ENCODE assay signal across 13 cellular contexts in genomic region chr3:142210608-142211007, GRCh38. TPM values are rescaled to one million over a fixed set of nuclear protein-coding genes. Genes with fewer than 3 reads are reported as not detected.
DNase-seq lines count a peak whose midpoint lies in the region; ATAC-seq, FAIRE-seq and TF ChIP-seq lines count a peak whose summit lies in the region.
"Had no signal": no experiment of that assay in that cellular context is flagged by ENCODE, and none has a peak within 500 bp of the region (broad histone marks: within the 10 kb centered on the region; RNA-seq: fewer than 3 reads in every experiment).

No MANE protein-coding gene starts in this region.

- no peak overlapping the region for H3K4me2 ChIP-seq in endothelial cell of umbilical vein (ENCODE audit: insufficient read depth, low read length)

- H3K9me3 Mint-ChIP-seq in Calu3 (ENCODE audit: low read depth, unreplicated experiment): peaks cover 5% of the 10 kb centered on the region

- DNase-seq in Right ventricle myocardium superior: no peak
- DNase-seq in right cardiac atrium: no peak
- no peak for DNase-seq in endothelial cell of umbilical vein (ENCODE audit: low read depth, low spot score)
- no peak for DNase-seq in omental fat pad (ENCODE audit: low spot score)
- DNase-seq in Calu3: no peak
- no peak for DNase-seq in OCI-M1 (lab: John Stamatoyannopoulos, UW)
- DNase-seq: activated T-cell treated with anti-CD3 and anti-CD28 coated beads for 4 hours; kidney glomerular epithelial cell; stimulated activated CD4-positive, alpha-beta T cell treated with anti-CD3 and anti-CD28 coated beads, Interleukin-2, amount 100 ng/mL, for 24 hours; stimulated activated naive CD4-positive, alpha-beta T cell treated with Interleukin-2 at 50 U/mL for 16 hours had no signal

- H3K9me1 ChIP-seq in endothelial cell of umbilical vein (replicated peaks; ENCODE audit: control insufficient read depth, extremely low read depth, insufficient read depth, low read length): no peaks in the 10 kb centered on the region

- H3K4me1 ChIP-seq in right cardiac atrium (ENCODE audit: control insufficient read depth, insufficient read depth, low read length): no peaks in the 10 kb centered on the region
- H3K4me1 ChIP-seq in endothelial cell of umbilical vein (ENCODE audit: control insufficient read depth, extremely low read depth, insufficient read depth, low read length): peaks cover 9% of the 10 kb centered on the region

- H3K27ac ChIP-seq in right cardiac atrium (ENCODE audit: low read length) (no peak overlapping the region), endothelial cell of umbilical vein (ENCODE audit: insufficient read depth, low read depth, low read length) (peak overlapping the region; percentile 70)

- H3K4me3 ChIP-seq in right cardiac atrium (ENCODE audit: low read length) (no peak overlapping the region), endothelial cell of umbilical vein (replicated peaks in 1 of 3; ENCODE audit: insufficient read depth in 1 of 3, low read depth in 1 of 3, low read length in 3 of 3) (no peak overlapping the region)

- CTCF ChIA-PET in endothelial cell of umbilical vein (lab: Charles Lee): interaction anchor here (0.9 to 4.5 kb wide), 14 partner anchors 9 to 472 kb away, joined by 3 to 44 read pairs (median 4); partner anchors contain the start of gene RNF7
- CTCF ChIA-PET in Calu3 (lab: Charles Lee): no interaction called here

- no peak for TF ChIP-seq CTCF in endothelial cell of umbilical vein (IDR thresholded peaks at IDR 0.05; ENCODE audit: extremely low read depth in 1 of 2, insufficient read depth in 1 of 2, low read depth in 1 of 2, low read length in 2 of 2)
- no peak for TF ChIP-seq CTCF in omental fat pad (IDR thresholded peaks at IDR 0.05)
- no peak for TF ChIP-seq CTCF in Calu3 (IDR thresholded peaks at IDR 0.05; ENCODE audit: unreplicated experiment)

- peaks cover 14% of the 10 kb centered on the region for H3K4me1 Mint-ChIP-seq in Calu3 (ENCODE audit: low read depth, unreplicated experiment)

- H3K36me3 Mint-ChIP-seq in Calu3 (ENCODE audit: insufficient read depth, unreplicated experiment): peaks cover 13% of the 10 kb centered on the region

- BruUV-seq in endothelial cell of umbilical vein (replicated peaks; lab: Mats Ljungman, UMichigan): no TSS peak
- BruUV-seq in Calu3 (replicated peaks; lab: Mats Ljungman, UMichigan): no TSS peak

- no peaks in the 10 kb centered on the region for H3K27me3 ChIP-seq in right cardiac atrium (ENCODE audit: control insufficient read depth, insufficient read depth)
- H3K27me3 ChIP-seq in endothelial cell of umbilical vein (ENCODE audit: control insufficient read depth in 2 of 2, insufficient read depth in 2 of 2, low read length in 2 of 2): no peaks in the 10 kb centered on the region

- no peak for FAIRE-seq in endothelial cell of umbilical vein (lab: Jason Lieb, UNC)
- FAIRE-seq: bronchial epithelial cell had no signal

- POLR2A ChIA-PET in endothelial cell of umbilical vein (lab: Charles Lee): no interaction called here

- no peaks in the 10 kb centered on the region for H3K36me3 ChIP-seq in endothelial cell of umbilical vein (ENCODE audit: control insufficient read depth in 2 of 2, extremely low read depth in 1 of 2, insufficient read depth in 2 of 2, low read length in 2 of 2)

- peak; percentile 28 for ATAC-seq in Right ventricle myocardium superior (ENCODE audit: poor library complexity)
- ATAC-seq in right cardiac atrium: no peak
- peak; percentile 8 for ATAC-seq in omental fat pad (ENCODE audit: low FRiP score)
- ATAC-seq in GM18858 (IDR thresholded peaks at IDR 0.05; ENCODE audit: unreplicated experiment): no peak
- no peak for ATAC-seq in GM19324 (IDR thresholded peaks at IDR 0.05; ENCODE audit: low FRiP score, unreplicated experiment)

- H3K9me3 ChIP-seq in right cardiac atrium (ENCODE audit: control insufficient read depth, low read length) (no peaks in the 10 kb centered on the region), endothelial cell of umbilical vein (replicated peaks; ENCODE audit: control insufficient read depth, insufficient read depth, low read length) (no peaks in the 10 kb centered on the region)

- H3K9ac ChIP-seq in endothelial cell of umbilical vein (replicated peaks; ENCODE audit: extremely low read depth, insufficient read depth, low read length): no peak overlapping the region

- H3K4me3 Mint-ChIP-seq in Calu3 (ENCODE audit: low read depth, unreplicated experiment): no peak overlapping the region

- no peaks in the 10 kb centered on the region for H4K20me1 ChIP-seq in endothelial cell of umbilical vein (replicated peaks; ENCODE audit: control insufficient read depth, extremely low read depth, insufficient read depth, low read length)

- 86% methylated on average over 2 of the region's 2 CpGs for WGBS in right cardiac atrium

- H2AFZ ChIP-seq in endothelial cell of umbilical vein (ENCODE audit: low read depth, low read length): no peak overlapping the region

- no peaks in the 10 kb centered on the region for H3K79me2 ChIP-seq in endothelial cell of umbilical vein (ENCODE audit: control insufficient read depth, insufficient read depth, low read length)

- H3K27ac Mint-ChIP-seq in Calu3 (ENCODE audit: unreplicated experiment): no peak overlapping the region

- dilution Hi-C loops in endothelial cell of umbilical vein (cut with MboI; ENCODE audit: extremely low pct_ligation_motif_present, low sequenced_read_pairs): no loop called here

- no peak for TF ChIP-seq POLR2A in endothelial cell of umbilical vein (IDR thresholded peaks at IDR 0.05; ENCODE audit: low read depth, low read length)

- H3K27me3 Mint-ChIP-seq in Calu3 (ENCODE audit: unreplicated experiment): no peaks in the 10 kb centered on the region

- intact Hi-C loops in Right ventricle myocardium superior (cut with DNase I) (no loop called here), right cardiac atrium (cut with DNase I) (no loop called here), endothelial cell of umbilical vein (cut with micrococcal nuclease) (loop anchor here (1.0 to 2.0 kb wide), 3 partner anchors 15 to 248 kb away; partner anchors contain the start of gene GK5), Calu3 (cut with micrococcal nuclease; ENCODE audit: unreplicated experiment) (no loop called here)

TF ChIP-seq in endothelial cell of umbilical vein, 7 proteins besides CTCF, POLR2A, EP300 and RAD21:
- TF ChIP-seq MYC (IDR thresholded peaks at IDR 0.05; ENCODE audit: low read depth, low read length) (no peak), JUN (IDR thresholded peaks at IDR 0.05; ENCODE audit: borderline replicate concordance, insufficient read depth, insufficient read length, low read depth) (no peak), POLR2AphosphoS5 (IDR thresholded peaks at IDR 0.05; ENCODE audit: insufficient read depth, low read depth, low read length) (no peak), EZH2 (IDR thresholded peaks at IDR 0.05; ENCODE audit: borderline replicate concordance, low read depth, low read length, severe bottlenecking) (no peak), FOS (IDR thresholded peaks at IDR 0.05; ENCODE audit: borderline replicate concordance, insufficient read depth, low read length) (no peak), MAX (IDR thresholded peaks at IDR 0.05; ENCODE audit: insufficient read depth, insufficient read length) (no peak), GATA2 (IDR thresholded peaks at IDR 0.05; ENCODE audit: insufficient read depth, insufficient read length, low read depth, low read length) (no peak)

RNA-seq across cellular contexts. Expression of gene GK5, which starts 14.8 kb away (rescaled TPM):
- 9.7 TPM for total RNA-seq in Right ventricle myocardium superior
- 10 to 100 TPM; 10.2 to 12.6 (median 10.9) TPM for total RNA-seq in right cardiac atrium
- 4.8 TPM for polyA plus RNA-seq in right cardiac atrium
- 9.7 and 10.5 TPM in 2 replicates for total RNA-seq in endothelial cell of umbilical vein
- 2.2 and 2.5 TPM in 2 replicates for polyA plus RNA-seq in endothelial cell of umbilical vein
- polyA plus RNA-seq in endothelial cell of umbilical vein (2011; cell fraction: cytosol; rRNA removed): 1.2 and 1.7 TPM in 2 replicates
- 12.1 and 15.0 TPM in 2 replicates for polyA plus RNA-seq in endothelial cell of umbilical vein (2011; cell fraction: nucleus; rRNA removed)
- polyA plus RNA-seq in endothelial cell of umbilical vein (2012): 5.3 and 8.3 TPM in 2 replicates
- polyA minus RNA-seq in endothelial cell of umbilical vein: 4.4 and 6.5 TPM in 2 replicates
- 8.6 TPM for polyA minus RNA-seq in endothelial cell of umbilical vein (2011; cell fraction: cytosol; rRNA and poly(A)+ RNA removed)
- polyA minus RNA-seq in endothelial cell of umbilical vein (2011; cell fraction: nucleus; rRNA and poly(A)+ RNA removed): 6.6 and 11.7 TPM in 2 replicates
- total RNA-seq in omental fat pad: 10 to 100 TPM; 18.7 to 30.0 (median 20.2) TPM
- 48.6 and 52.6 TPM in 2 replicates for total RNA-seq in Calu3 (2022)

Comparison
In these comparisons a context has a peak if more than half of its experiments do, and no peak if none do; other contexts are left out.
1. ATAC-seq: peak in Right ventricle myocardium superior (single experiment) and omental fat pad (single experiment); none in right cardiac atrium (0 of 2), GM18858 (single experiment) and GM19324 (single experiment).